Comparison of ENCODE assay signal across 10 cellular contexts in the genomic region with DNA sequence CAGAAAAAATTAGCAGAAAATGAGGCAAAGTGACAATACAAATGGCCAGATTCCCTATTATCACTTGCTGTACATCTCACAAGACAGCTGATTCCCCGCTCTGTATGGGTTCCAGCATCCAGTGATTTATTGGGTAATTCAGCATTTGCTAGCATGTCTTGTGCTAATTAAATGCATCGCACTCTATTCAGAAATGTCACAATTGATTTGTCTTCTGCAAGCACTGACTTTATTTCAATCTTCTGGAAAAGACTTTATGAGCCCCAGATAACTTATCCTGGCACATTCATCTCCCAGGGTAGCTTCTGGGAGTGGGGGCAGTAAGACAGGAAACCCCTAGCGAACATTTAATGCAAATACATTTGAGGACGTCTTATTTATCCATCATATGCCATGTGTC.
DNase-seq lines count a peak whose midpoint lies in the region; TF ChIP-seq lines count a peak whose summit lies in the region.
"Had no signal": no experiment of that assay in that cellular context is flagged by ENCODE, and none has a peak within 500 bp of the region (broad histone marks: within the 10 kb centered on the region; RNA-seq: fewer than 3 reads in every experiment).

No MANE protein-coding gene starts in this region.

- no peak overlapping the region for H3K23ac ChIP-seq in trophoblast cell (ENCODE audit: low read length)

- no peak overlapping the region for H3K14ac ChIP-seq in trophoblast cell (ENCODE audit: low read length)

- H4K12ac ChIP-seq in trophoblast cell (ENCODE audit: low read depth, low read length), result no peak overlapping the region

- intact Hi-C loops in uterus (cut with DNase I; ENCODE audit: low total_unique reads), result no loop called here

- no peak overlapping the region for H3K4me2 ChIP-seq in trophoblast cell (ENCODE audit: low read length)

- no peaks in the 10 kb centered on the region for H3K79me1 ChIP-seq in trophoblast cell (ENCODE audit: low read length)

- H3K4ac ChIP-seq in trophoblast cell (ENCODE audit: low read depth, low read length), result no peak overlapping the region

- no peak overlapping the region for H2AFZ ChIP-seq in trophoblast cell (ENCODE audit: insufficient read depth, low read length, poor library complexity)

- H3K9me3 ChIP-seq in trophoblast cell (ENCODE audit: insufficient read depth, low read depth, low read length), result peaks cover 4% of the 10 kb centered on the region
- no peaks in the 10 kb centered on the region for H3K9me3 ChIP-seq in uterus

- H3K27me3 ChIP-seq in trophoblast cell (ENCODE audit: insufficient read depth, low read length) (no peaks in the 10 kb centered on the region), uterus (no peaks in the 10 kb centered on the region)

- no peak overlapping the region for H2AK5ac ChIP-seq in trophoblast cell (ENCODE audit: low read length)

- H4K91ac ChIP-seq in trophoblast cell (ENCODE audit: low read depth, low read length), result no peak overlapping the region

- no peak overlapping the region for H2BK120ac ChIP-seq in trophoblast cell (ENCODE audit: insufficient read depth, low read length, poor library complexity)

- no peak overlapping the region for H3K27ac ChIP-seq in trophoblast cell (ENCODE audit: low read depth, low read length)
- no peak overlapping the region for H3K27ac ChIP-seq in uterus

- H3K18ac ChIP-seq in trophoblast cell (ENCODE audit: low read length), result no peak overlapping the region

- H2BK5ac ChIP-seq in trophoblast cell (ENCODE audit: low read depth, low read length, poor library complexity), result no peak overlapping the region

- peak; percentile 96 for DNase-seq in NCI-H748 (lab: John Stamatoyannopoulos, UW; ENCODE audit: unreplicated experiment)
- DNase-seq in NCI-H748 treated with DMSO at 0.1 percent for 48 hours (lab: John Stamatoyannopoulos, UW), result no peak
- peak; percentile 77 for DNase-seq in COR-L47 (lab: John Stamatoyannopoulos, UW)
- DNase-seq in SK-N-DZ (ENCODE audit: low spot score), result peak; percentile 75
- no peak for DNase-seq in trophoblast cell
- no peak for DNase-seq in uterus
- no peak for DNase-seq in stimulated activated CD8-positive, alpha-beta memory T cell treated with anti-CD3 and anti-CD28 coated beads, Interleukin-4, amount 100 ng/mL, for 48 hours
- DNase-seq: CD8-positive, alpha-beta memory T cell; DMS53; GF-D8 had no signal

- TF ChIP-seq CTCF in uterus (IDR thresholded peaks at IDR 0.05), result no peak

- no peak for TF ChIP-seq POLR2A in uterus (IDR thresholded peaks at IDR 0.05)

- no peak overlapping the region for H4K8ac ChIP-seq in trophoblast cell (ENCODE audit: low read depth, low read length)

- no peaks in the 10 kb centered on the region for H3K79me2 ChIP-seq in trophoblast cell (ENCODE audit: control insufficient read depth, insufficient read depth, low read length, poor library complexity)

- H2BK12ac ChIP-seq in trophoblast cell (ENCODE audit: low read length), result no peak overlapping the region

- H3K36me3 ChIP-seq in trophoblast cell (ENCODE audit: control insufficient read depth in 1 of 2, insufficient read depth in 2 of 2, low read length in 2 of 2) (no peaks in the 10 kb centered on the region), uterus (no peaks in the 10 kb centered on the region)

- WGBS in trophoblast cell (ENCODE audit: extremely low coverage, insufficient coverage, insufficient read length), result no CpG with 5 or more reads among the region's 4 CpGs

- H3K9ac ChIP-seq in trophoblast cell (ENCODE audit: low read length), result no peak overlapping the region

- H3K4me3 ChIP-seq in trophoblast cell (ENCODE audit: low read depth, low read length) (no peak overlapping the region), uterus (no peak overlapping the region)

- H3K4me1 ChIP-seq in trophoblast cell (ENCODE audit: control insufficient read depth in 1 of 2, insufficient read depth in 2 of 2, low read length in 2 of 2) (no peaks in the 10 kb centered on the region), uterus (no peaks in the 10 kb centered on the region)

Comparison
In these comparisons a context has a peak if more than half of its experiments do, and no peak if none do; other contexts are left out.
1. DNase-seq: peak in NCI-H748 (single experiment), COR-L47 (single experiment) and SK-N-DZ (single experiment); none in NCI-H748 treated with DMSO at 0.1 percent for 48 hours (single experiment), trophoblast cell (0 of 2), uterus (0 of 2) and stimulated activated CD8-positive, alpha-beta memory T cell treated with anti-CD3 and anti-CD28 coated beads, Interleukin-4, amount 100 ng/mL, for 48 hours (single experiment).